ENCODE assay signal across 8 cellular contexts in genomic region chr17:39225308-39225973, GRCh38. TPM values are rescaled to one million over a fixed set of nuclear protein-coding genes. Genes with fewer than 3 reads are reported as not detected.
DNase-seq lines count a peak whose midpoint lies in the region; ATAC-seq and TF ChIP-seq lines count a peak whose summit lies in the region.

TSS of gene STAC2 (minus strand) at chr17:39225945. CDS start at chr17:39225502, 443 bp downstream.

- CTCF ChIA-PET in PC-9 (lab: Charles Lee), result interaction anchor here (0.6 kb wide), 1 partner anchor 17 kb away, joined by 5 read pairs; no protein-coding TSS in a partner anchor

- H3K4me2 ChIP-seq in PC-9, result no peak within 1 kb of the TSS

- H3K9me3 Mint-ChIP-seq in effector memory CD8-positive, alpha-beta T cell, result no peaks in the 10 kb centered on the region
- no peaks in the 10 kb centered on the region for H3K9me3 Mint-ChIP-seq in nephron progenitor cell

- no peak for DNase-seq in AG09309 (ENCODE audit: low read depth)
- DNase-seq in NCI-H69 (lab: John Stamatoyannopoulos, UW), result peak; percentile 54
- DNase-seq in effector memory CD8-positive, alpha-beta T cell, result no peak
- no peak for DNase-seq in nephron progenitor cell
- no peak for DNase-seq in NCI-H2196 (lab: John Stamatoyannopoulos, UW; ENCODE audit: unreplicated experiment)
- DNase-seq in PC-9, result no peak
- no peak for DNase-seq in midbrain (lab: John Stamatoyannopoulos, UW)
- DNase-seq in amygdala (lab: John Stamatoyannopoulos, UW), result no peak

- no peaks in the 10 kb centered on the region for H3K79me2 ChIP-seq in PC-9 (ENCODE audit: low read depth)

- H3K4me1 Mint-ChIP-seq in effector memory CD8-positive, alpha-beta T cell (ENCODE audit: low read depth in 2 of 2), result peaks cover 8% of the 10 kb centered on the region in 2 donors
- peaks cover 59% of the 10 kb centered on the region for H3K4me1 Mint-ChIP-seq in nephron progenitor cell

- peaks cover 38 to 74% of the 10 kb centered on the region in 2 donors for H3K27me3 Mint-ChIP-seq in effector memory CD8-positive, alpha-beta T cell
- H3K27me3 Mint-ChIP-seq in nephron progenitor cell (ENCODE audit: low read depth, poor library complexity), result peaks cover 55% of the 10 kb centered on the region

- peaks cover 10% of the 10 kb centered on the region; the same call in 1 of the 2 replicates for H3K4me1 ChIP-seq in PC-9 (replicated peaks; ENCODE audit: insufficient read depth)

- no peaks in the 10 kb centered on the region for H4K20me1 ChIP-seq in PC-9 (ENCODE audit: insufficient read depth)

- H3F3A ChIP-seq in PC-9 (ENCODE audit: insufficient read depth, low read depth), result peaks cover 4% of the 10 kb centered on the region; the same call in 1 of the 2 replicates

- H3K27me3 ChIP-seq in PC-9 (ENCODE audit: insufficient read depth, low read depth), result no peaks in the 10 kb centered on the region

- BruUV-seq in PC-9 (replicated peaks; lab: Mats Ljungman, UMichigan), result no TSS peak

- no peaks in the 10 kb centered on the region for H3K36me3 ChIP-seq in PC-9 (ENCODE audit: low read depth)

- peak; percentile 67 for ATAC-seq in effector memory CD8-positive, alpha-beta T cell (replicated peaks)

- H3K36me3 Mint-ChIP-seq in effector memory CD8-positive, alpha-beta T cell (ENCODE audit: insufficient read depth), result no peaks in the 10 kb centered on the region
- no peaks in the 10 kb centered on the region for H3K36me3 Mint-ChIP-seq in nephron progenitor cell (ENCODE audit: low read depth)

- peak within 1 kb of the TSS; percentile 44 for H3K4me3 ChIP-seq in AG09309 (ENCODE audit: control insufficient read depth, low read depth, low read length)
- no peak within 1 kb of the TSS for H3K4me3 ChIP-seq in PC-9

- H3K27ac Mint-ChIP-seq in effector memory CD8-positive, alpha-beta T cell, result no peak within 1 kb of the TSS
- H3K27ac Mint-ChIP-seq in nephron progenitor cell, result no peak within 1 kb of the TSS

- POLR2A ChIA-PET in PC-9 (lab: Charles Lee; ENCODE audit: unreplicated experiment), result interaction anchor here (0.6 kb wide), 2 partner anchors 63 to 355 kb away, joined by 6 to 25 read pairs; no protein-coding TSS in a partner anchor

- TF ChIP-seq CTCF in AG09309 (IDR thresholded peaks at IDR 0.05; ENCODE audit: control insufficient read depth, insufficient read depth, low read depth, low read length, missing control alignments) (no peak), nephron progenitor cell (IDR thresholded peaks at IDR 0.05) (no peak), PC-9 (conservative IDR thresholded peaks at IDR 0.05) (no peak)

- peak within 1 kb of the TSS; percentile 82 to 84 for H3K4me3 Mint-ChIP-seq in effector memory CD8-positive, alpha-beta T cell
- H3K4me3 Mint-ChIP-seq in nephron progenitor cell, result peak within 1 kb of the TSS; percentile 88

- intact Hi-C loops in PC-9 (cut with micrococcal nuclease; ENCODE audit: unreplicated experiment), result no loop called here

- H3K9me3 ChIP-seq in PC-9 (ENCODE audit: insufficient read depth, low read depth), result no peaks in the 10 kb centered on the region

- no peak within 1 kb of the TSS for H2AFZ ChIP-seq in PC-9

- no peak within 1 kb of the TSS for H3K27ac ChIP-seq in PC-9

- H3K9me2 ChIP-seq in PC-9 (ENCODE audit: insufficient read depth), result no peaks in the 10 kb centered on the region

RNA-seq across cellular contexts. Expression of gene STAC2, which starts in this region (rescaled TPM):
- total RNA-seq in PC-9 (2021), result 0.17 and 0.28 TPM in 2 replicates
